8 cellular contexts compared by ENCODE assay signal in the genomic region with DNA sequence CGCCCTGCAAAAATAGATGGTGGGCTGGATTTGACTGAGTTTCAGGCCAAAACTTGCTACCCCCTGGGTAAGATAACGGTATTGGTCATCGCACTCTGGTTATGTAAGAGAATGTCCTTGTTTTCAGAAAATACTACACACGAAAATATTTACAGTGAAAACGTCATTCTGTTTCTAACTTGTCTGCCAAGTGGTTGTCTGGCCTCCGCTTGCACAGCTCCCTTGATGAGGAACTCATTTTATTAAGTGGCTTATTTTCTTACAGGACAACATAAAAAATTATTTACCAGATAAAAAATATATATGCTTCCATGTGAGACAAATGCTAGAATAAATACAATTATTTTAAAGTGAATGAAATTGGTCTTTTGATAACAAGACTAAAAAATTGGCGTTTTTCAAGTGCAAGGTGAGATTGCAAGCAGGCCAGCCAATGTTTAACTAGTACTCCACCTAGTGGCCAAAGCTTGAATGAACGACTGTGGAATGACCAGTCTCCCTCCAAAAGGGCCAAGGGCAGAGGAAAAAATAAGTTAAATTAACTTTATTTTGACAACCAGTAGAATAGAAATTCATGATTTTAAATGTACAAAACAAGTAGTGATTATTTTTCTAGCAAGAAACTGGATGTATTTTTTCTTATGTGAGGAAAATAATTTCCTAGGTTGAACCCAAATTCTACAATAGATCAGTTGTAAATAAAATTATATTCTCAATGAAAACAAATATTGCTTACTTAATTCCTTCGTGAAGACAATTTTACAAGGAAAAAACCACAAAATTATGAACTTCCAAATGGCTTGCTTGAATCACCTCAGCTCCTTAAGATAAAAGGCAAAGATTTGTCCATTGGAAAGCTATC.
DNase-seq lines count a peak whose midpoint lies in the region; ATAC-seq and TF ChIP-seq lines count a peak whose summit lies in the region.

No MANE protein-coding gene starts in this region.

- H3K36me3 Mint-ChIP-seq in T-helper 2 cell treated with Interferon-gamma antibody and Interleukin-4, amounts not matched to agents 5 μg/mL and 100 μg/mL, for 36 hours (ENCODE audit: low read depth), result no peaks in the 10 kb centered on the region
- H3K36me3 Mint-ChIP-seq in GM23338 (ENCODE audit: low read depth), result no peaks in the 10 kb centered on the region
- no peaks in the 10 kb centered on the region for H3K36me3 Mint-ChIP-seq in naive thymus-derived CD4-positive, alpha-beta T cell

- POLR2A ChIA-PET in naive thymus-derived CD4-positive, alpha-beta T cell (lab: Charles Lee), result no interaction called here

- WGBS in aorta, 2 donors, result 35 to 41% methylated on average over 9 of the region's 9 CpGs

- no peak overlapping the region for H3K27ac ChIP-seq in GM23338 (ENCODE audit: low read depth)
- no peak overlapping the region for H3K27ac ChIP-seq in naive thymus-derived CD4-positive, alpha-beta T cell (ENCODE audit: low read depth, low read length)
- no peak overlapping the region for H3K27ac ChIP-seq in aorta (ENCODE audit: low read depth in 1 of 2, low read length in 2 of 2)

- H3K79me2 ChIP-seq in GM23338 (replicated peaks; ENCODE audit: insufficient read depth), result no peaks in the 10 kb centered on the region

- no peak overlapping the region for H3K27ac Mint-ChIP-seq in T-helper 2 cell treated with Interferon-gamma antibody and Interleukin-4, amounts not matched to agents 5 μg/mL and 100 μg/mL, for 36 hours
- no peak overlapping the region for H3K27ac Mint-ChIP-seq in GM23338
- H3K27ac Mint-ChIP-seq in naive thymus-derived CD4-positive, alpha-beta T cell, result no peak overlapping the region

- intact Hi-C loops in naive thymus-derived CD4-positive, alpha-beta T cell (cut with micrococcal nuclease), result loop anchor here (1.0 to 10.0 kb wide), 7 partner anchors 69 to 987 kb away; no protein-coding TSS in a partner anchor
- intact Hi-C loops in aorta (cut with DNase I), result loop anchor here in 1 of 2 donors (2.0 to 10.0 kb wide), 2 partner anchors 233 to 457 kb away; no protein-coding TSS in a partner anchor

- ATAC-seq in GM23338 (peak; percentile 74), aorta (ENCODE audit: low FRiP score) (peak; percentile 74)
- peak; percentile 65 for ATAC-seq in naive thymus-derived CD4-positive, alpha-beta T cell

- H3K36me3 ChIP-seq in GM23338 (ENCODE audit: insufficient read depth) (no peaks in the 10 kb centered on the region), aorta (ENCODE audit: control insufficient read depth in 1 of 2, insufficient read depth in 2 of 2, low read length in 1 of 2) (no peaks in the 10 kb centered on the region)
- no peaks in the 10 kb centered on the region for H3K36me3 ChIP-seq in naive thymus-derived CD4-positive, alpha-beta T cell (ENCODE audit: control insufficient read depth in 2 of 3, insufficient read depth in 3 of 3, low read length in 3 of 3)

- H2AFZ ChIP-seq in GM23338, result no peak overlapping the region

- H3K4me3 ChIP-seq in GM23338 (no peak overlapping the region), aorta (ENCODE audit: low read length in 2 of 2) (no peak overlapping the region)
- H3K4me3 ChIP-seq in naive thymus-derived CD4-positive, alpha-beta T cell (ENCODE audit: low read length), result no peak overlapping the region

- no peaks in the 10 kb centered on the region for H3K9me3 ChIP-seq in naive thymus-derived CD4-positive, alpha-beta T cell (ENCODE audit: control insufficient read depth in 2 of 3, low read length in 3 of 3)
- H3K9me3 ChIP-seq in aorta (ENCODE audit: control insufficient read depth, low read length), result no peaks in the 10 kb centered on the region

- H3K27me3 ChIP-seq in GM23338 (ENCODE audit: insufficient read depth), result no peaks in the 10 kb centered on the region
- no peaks in the 10 kb centered on the region for H3K27me3 ChIP-seq in naive thymus-derived CD4-positive, alpha-beta T cell (ENCODE audit: control insufficient read depth in 2 of 2, insufficient read depth in 2 of 2, low read length in 2 of 2)
- no peaks in the 10 kb centered on the region for H3K27me3 ChIP-seq in aorta (ENCODE audit: control insufficient read depth in 1 of 2, insufficient read depth in 2 of 2, low read length in 1 of 2)

- H3K9me3 Mint-ChIP-seq in T-helper 2 cell treated with Interferon-gamma antibody and Interleukin-4, amounts not matched to agents 5 μg/mL and 100 μg/mL, for 36 hours, result no peaks in the 10 kb centered on the region
- peaks cover 10% of the 10 kb centered on the region for H3K9me3 Mint-ChIP-seq in GM23338
- H3K9me3 Mint-ChIP-seq in naive thymus-derived CD4-positive, alpha-beta T cell, result peaks cover 0 to 1% (median 0%) of the 10 kb centered on the region in 11 donors

- H3K9me2 ChIP-seq in GM23338 (ENCODE audit: insufficient read depth), result no peaks in the 10 kb centered on the region

- no peaks in the 10 kb centered on the region for H3K4me1 Mint-ChIP-seq in T-helper 2 cell treated with Interferon-gamma antibody and Interleukin-4, amounts not matched to agents 5 μg/mL and 100 μg/mL, for 36 hours (ENCODE audit: low read depth)
- no peaks in the 10 kb centered on the region for H3K4me1 Mint-ChIP-seq in GM23338
- H3K4me1 Mint-ChIP-seq in naive thymus-derived CD4-positive, alpha-beta T cell, result peaks cover 0 to 5% (median 0%) of the 10 kb centered on the region in 7 donors

- peak; percentile 84 to 89 for TF ChIP-seq CTCF in GM23338 (conservative IDR thresholded peaks at IDR 0.05; ENCODE audit: low read depth in 2 of 2)

- no peaks in the 10 kb centered on the region for H3F3A ChIP-seq in GM23338 (replicated peaks; ENCODE audit: low read depth)

- no peak for TF ChIP-seq POLR2A in erythroblast (IDR thresholded peaks at IDR 0.05; ENCODE audit: low read length)

- no peaks in the 10 kb centered on the region for H4K20me1 ChIP-seq in GM23338 (replicated peaks; ENCODE audit: insufficient read depth)

- DNase-seq in T-helper 2 cell, result peak in 3 of 5 experiments; percentile 4 to 41 (median 10)
- no peak for DNase-seq in T-helper 2 cell treated with Interferon-gamma antibody and Interleukin-4, amounts not matched to agents 5 μg/mL and 100 μg/mL, for 36 hours (ENCODE audit: low spot score)
- peak; percentile 82 for DNase-seq in GM23338 (ENCODE audit: low spot score)
- DNase-seq in NCI-H1417 (lab: John Stamatoyannopoulos, UW), result peak; percentile 56 to 83 (median 56)
- peak; percentile 64 for DNase-seq in activated CD4-positive, alpha-beta T cell treated with anti-CD3 and anti-CD28 coated beads for 48 hours
- peak; percentile 35 to 70 for DNase-seq in erythroblast (lab: John Stamatoyannopoulos, UW)
- peak in 6 of 9 donors; percentile 23 to 38 (median 27) for DNase-seq in naive thymus-derived CD4-positive, alpha-beta T cell
- no peak for DNase-seq in aorta

- CTCF ChIA-PET in naive thymus-derived CD4-positive, alpha-beta T cell (lab: Charles Lee), result interaction anchor here (0.6 to 2.1 kb wide), 9 partner anchors 9 to 1632 kb away, joined by 3 to 13 read pairs (median 4); no protein-coding TSS in a partner anchor

- H3K4me2 ChIP-seq in GM23338, result no peak overlapping the region

- peaks cover 2% of the 10 kb centered on the region for H3K27me3 Mint-ChIP-seq in T-helper 2 cell treated with Interferon-gamma antibody and Interleukin-4, amounts not matched to agents 5 μg/mL and 100 μg/mL, for 36 hours (ENCODE audit: low read depth)
- peaks cover 2% of the 10 kb centered on the region for H3K27me3 Mint-ChIP-seq in GM23338 (ENCODE audit: insufficient read depth, low read depth, poor library complexity)
- H3K27me3 Mint-ChIP-seq in naive thymus-derived CD4-positive, alpha-beta T cell, result peaks cover 0 to 20% (median 2%) of the 10 kb centered on the region in 5 donors

- no peaks in the 10 kb centered on the region for H3K4me1 ChIP-seq in GM23338 (ENCODE audit: insufficient read depth)
- H3K4me1 ChIP-seq in naive thymus-derived CD4-positive, alpha-beta T cell (ENCODE audit: control insufficient read depth in 2 of 2, insufficient read depth in 2 of 2, low read length in 2 of 2), result no peaks in the 10 kb centered on the region
- H3K4me1 ChIP-seq in aorta (ENCODE audit: control insufficient read depth in 1 of 2, insufficient read depth in 2 of 2, low read length in 2 of 2), result no peaks in the 10 kb centered on the region

- no peak overlapping the region for H3K4me3 Mint-ChIP-seq in T-helper 2 cell treated with Interferon-gamma antibody and Interleukin-4, amounts not matched to agents 5 μg/mL and 100 μg/mL, for 36 hours
- no peak overlapping the region for H3K4me3 Mint-ChIP-seq in GM23338
- H3K4me3 Mint-ChIP-seq in naive thymus-derived CD4-positive, alpha-beta T cell, result no peak overlapping the region

TF ChIP-seq in GM23338, 12 proteins besides CTCF, POLR2A, EP300 and RAD21 (continues in another document):
- TF ChIP-seq EZH2 (IDR thresholded peaks at IDR 0.05; ENCODE audit: low read depth, unreplicated experiment) (no peak), CREB1 (CRISPR knock-in tag; IDR thresholded peaks at IDR 0.05; ENCODE audit: low read depth) (no peak), JUNB (IDR thresholded peaks at IDR 0.05; ENCODE audit: unreplicated experiment) (no peak), REST (IDR thresholded peaks at IDR 0.05; ENCODE audit: unreplicated experiment) (no peak), NANOG (IDR thresholded peaks at IDR 0.05; ENCODE audit: borderline replicate concordance) (no peak), STAT1 (IDR thresholded peaks at IDR 0.05; ENCODE audit: unreplicated experiment) (no peak)

Comparison
In these comparisons a context has a peak if more than half of its experiments do, and no peak if none do; other contexts are left out.
1. DNase-seq: peak in T-helper 2 cell (3 of 5), GM23338 (single experiment), NCI-H1417 (3 of 3), activated CD4-positive, alpha-beta T cell treated with anti-CD3 and anti-CD28 coated beads for 48 hours (single experiment), erythroblast (2 of 2) and naive thymus-derived CD4-positive, alpha-beta T cell (6 of 9); none in T-helper 2 cell treated with Interferon-gamma antibody and Interleukin-4, amounts not matched to agents 5 μg/mL and 100 μg/mL, for 36 hours (single experiment) and aorta (0 of 2).
2. Peak in every context shown above with its lines, with median percentiles within 50 percentile points of each other: ATAC-seq.